ENCODE assay signal across 21 cellular contexts in the genomic region with DNA sequence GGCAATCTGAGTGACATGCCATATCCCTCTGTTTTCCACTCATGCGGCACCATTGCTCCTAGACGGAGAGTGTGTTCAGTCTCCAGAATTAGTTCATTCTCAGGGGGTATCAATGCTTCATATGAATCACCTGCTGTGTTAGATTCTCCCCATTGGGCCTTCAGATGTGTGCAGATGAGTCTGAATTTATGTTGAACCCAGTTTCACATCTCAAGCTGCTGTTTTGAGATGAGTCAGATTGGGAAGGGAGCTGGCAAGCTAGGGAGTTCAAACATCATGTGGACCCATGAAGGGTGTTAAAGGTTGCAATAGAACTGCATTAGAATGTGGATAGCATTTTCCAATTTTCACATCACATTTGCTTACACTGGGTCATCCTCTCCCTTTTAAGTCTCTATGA. TPM values are rescaled to one million over a fixed set of nuclear protein-coding genes. Genes with fewer than 3 reads are reported as not detected.
DNase-seq lines count a peak whose midpoint lies in the region; ATAC-seq, FAIRE-seq and TF ChIP-seq lines count a peak whose summit lies in the region.
"Had no signal": no experiment of that assay in that cellular context is flagged by ENCODE, and none has a peak within 500 bp of the region (broad histone marks: within the 10 kb centered on the region; RNA-seq: fewer than 3 reads in every experiment).

No MANE protein-coding gene starts in this region.

- no peak for TF ChIP-seq EP300 in esophagus muscularis mucosa (IDR thresholded peaks at IDR 0.05)

- peaks cover 0 to 19% (median 0%) of the 10 kb centered on the region in 4 donors for H3K27me3 ChIP-seq in esophagus muscularis mucosa
- H3K27me3 ChIP-seq in ascending aorta = no peaks in the 10 kb centered on the region

- H3K27ac ChIP-seq in esophagus muscularis mucosa (replicated peaks in 1 of 4) = no peak overlapping the region
- H3K27ac ChIP-seq in ascending aorta = no peak overlapping the region
- H3K27ac ChIP-seq: GM23248 had no signal

- WGBS in esophagus muscularis mucosa = 100% methylated on average over 1 of the region's 2 CpGs

- H3K4me1 ChIP-seq in esophagus muscularis mucosa (peaks cover 12 to 51% (median 37%) of the 10 kb centered on the region in 4 donors), ascending aorta (peaks cover 3 to 6% of the 10 kb centered on the region in 2 donors)

- no peaks in the 10 kb centered on the region for H3K36me3 ChIP-seq in esophagus muscularis mucosa
- H3K36me3 ChIP-seq in ascending aorta = no peaks in the 10 kb centered on the region

- peak; percentile 5 for FAIRE-seq in GM12892 (lab: Jason Lieb, UNC)
- FAIRE-seq: H1 had no signal

- TF ChIP-seq POLR2A in GM12892 (IDR thresholded peaks at IDR 0.05; ENCODE audit: low read depth, low read length) = no peak
- TF ChIP-seq POLR2A in esophagus muscularis mucosa (IDR thresholded peaks at IDR 0.05; ENCODE audit: low read depth) = no peak

- no peak for ATAC-seq in HG03571 (IDR thresholded peaks at IDR 0.05; ENCODE audit: unreplicated experiment)

- H3K4me3 ChIP-seq in GM12865 (ENCODE audit: low read depth, low read length) (no peak overlapping the region), esophagus muscularis mucosa (no peak overlapping the region), ascending aorta (no peak overlapping the region)
- H3K4me3 ChIP-seq: GM23248 had no signal

- H3K9me3 ChIP-seq in esophagus muscularis mucosa = no peaks in the 10 kb centered on the region
- H3K9me3 ChIP-seq in ascending aorta = no peaks in the 10 kb centered on the region

- TF ChIP-seq CTCF in GM12865 (IDR thresholded peaks at IDR 0.05; ENCODE audit: insufficient read depth, low read depth, low read length, missing control alignments) (no peak), esophagus muscularis mucosa (IDR thresholded peaks at IDR 0.05) (no peak), ascending aorta (IDR thresholded peaks at IDR 0.05) (no peak)

- DNase-seq in GM12865 (ENCODE audit: low read depth) (peak; percentile 63), GM12892 (ENCODE audit: insufficient read length) (no peak), esophagus muscularis mucosa (ENCODE audit: extremely low spot score) (peak; percentile 75), ascending aorta (ENCODE audit: low spot score in 2 of 2) (no peak)
- DNase-seq in stimulated activated CD4-positive, alpha-beta T cell treated with anti-CD3 and anti-CD28 coated beads, Interleukin-12 subunit alpha, Interleukin-12 subunit beta, amount 100 ng/mL, for 4 hours = no peak
- DNase-seq: C1 segment of cervical spinal cord; Calu3; CD4-positive, alpha-beta memory T cell; COR-L47; DMS53; DMS79 treated with DMSO at 0.1 percent for 48 hours; GF-D8; GM23248; H7; HCEC 1CT had no signal

- intact Hi-C loops in esophagus muscularis mucosa (cut with DNase I) (no loop called here), ascending aorta (cut with DNase I) (no loop called here)

RNA-seq across cellular contexts. Expression of a gene that starts 46.9 kb away (rescaled TPM):
- polyA plus RNA-seq in GM12892 (2012; ENCODE audit: missing spikeins) = 0.53 TPM
- under 1 TPM in 2 of 4 donors, not detected in 2; 0.17 to 0.71 TPM for total RNA-seq in esophagus muscularis mucosa
- not detected for total RNA-seq in ascending aorta
- total RNA-seq: A172; A673; Calu3; CD4-positive, alpha-beta memory T cell; G401; GM23248; H7 had no signal
- polyA plus RNA-seq: BJ; CD4-positive, alpha-beta memory T cell; GM23248 had no signal

Comparison
In these comparisons a context has a peak if more than half of its experiments do, and no peak if none do; other contexts are left out.
1. DNase-seq: peak in GM12865 (single experiment) and esophagus muscularis mucosa (single experiment); none in GM12892 (single experiment), stimulated activated CD4-positive, alpha-beta T cell treated with anti-CD3 and anti-CD28 coated beads, Interleukin-12 subunit alpha, Interleukin-12 subunit beta, amount 100 ng/mL, for 4 hours (single experiment) and ascending aorta (0 of 2).